ENCODE assay signal across 2 cellular contexts in genomic region chr7:31336202-31337035, GRCh38.
TF ChIP-seq lines count a peak whose summit lies in the region.

No MANE protein-coding gene starts in this region.

TF ChIP-seq in H1, 55 proteins besides CTCF, POLR2A, EP300 and RAD21 (continues in another document):
- no peak for TF ChIP-seq CTBP2 (IDR thresholded peaks at IDR 0.05; ENCODE audit: borderline replicate concordance, insufficient read depth, insufficient read length, low read length)
- no peak for TF ChIP-seq CHD1 (IDR thresholded peaks at IDR 0.05; ENCODE audit: low read depth, low read length)
- TF ChIP-seq POU5F1 (IDR thresholded peaks at IDR 0.05; ENCODE audit: low read depth, low read length): no peak
- TF ChIP-seq HDAC6 (IDR thresholded peaks at IDR 0.05; ENCODE audit: low read depth, low read length): no peak
- TF ChIP-seq BACH1 (IDR thresholded peaks at IDR 0.05; ENCODE audit: low read length): no peak
- TF ChIP-seq NANOG (IDR thresholded peaks at IDR 0.05; ENCODE audit: insufficient read depth, low read depth, low read length, poor library complexity, severe bottlenecking): no peak
- TF ChIP-seq HDAC2 (IDR thresholded peaks at IDR 0.05; ENCODE audit: borderline replicate concordance in 1 of 2, low read depth in 2 of 2, low read length in 2 of 2): 0 out of 4 replicates have a peak, but pooled peaks of 1 of the 2 experiments have one; percentile 49
- no peak; the same call in 1 of the 2 replicates for TF ChIP-seq MAX (IDR thresholded peaks at IDR 0.05)
- no peak for TF ChIP-seq TAF7 (optimal IDR thresholded peaks at IDR 0.05; ENCODE audit: borderline replicate concordance, low read depth, low read length)
- no peak for TF ChIP-seq CEBPB (IDR thresholded peaks at IDR 0.05; ENCODE audit: low read depth, low read length)
- TF ChIP-seq SP1 (IDR thresholded peaks at IDR 0.05; ENCODE audit: low read depth, low read length): no peak
- TF ChIP-seq POLR2AphosphoS5 (IDR thresholded peaks at IDR 0.05; ENCODE audit: low read depth, low read length): no peak
- no peak for TF ChIP-seq TBP (IDR thresholded peaks at IDR 0.05; ENCODE audit: low read depth, low read length)
- TF ChIP-seq JUND (IDR thresholded peaks at IDR 0.05; ENCODE audit: low read length): no peak
- peak; percentile 74; the same call in 1 of the 2 replicates for TF ChIP-seq GABPA (IDR thresholded peaks at IDR 0.05; ENCODE audit: borderline replicate concordance, insufficient read depth, low read length)
- TF ChIP-seq MAFK (IDR thresholded peaks at IDR 0.05; ENCODE audit: low read depth, low read length): no peak
- no peak for TF ChIP-seq GTF2F1 (IDR thresholded peaks at IDR 0.05; ENCODE audit: borderline replicate concordance, low read depth, low read length)
- TF ChIP-seq CBX5 (IDR thresholded peaks at IDR 0.05; ENCODE audit: low read depth, low read length): no peak
- TF ChIP-seq CBX8 (IDR thresholded peaks at IDR 0.05; ENCODE audit: borderline replicate concordance, low read depth, low read length): no peak
- no peak for TF ChIP-seq SIX5 (IDR thresholded peaks at IDR 0.05; ENCODE audit: low read depth, low read length)
- no peak for TF ChIP-seq SIRT6 (IDR thresholded peaks at IDR 0.05; ENCODE audit: low read length)
- no peak for TF ChIP-seq KDM5A (IDR thresholded peaks at IDR 0.05; ENCODE audit: low read length)

TF ChIP-seq in HepG2, 621 proteins besides CTCF, POLR2A, EP300 and RAD21:
- no peak for TF ChIP-seq ZNF446 (CRISPR knock-in tag; IDR thresholded peaks at IDR 0.05)
- TF ChIP-seq PITX1 (CRISPR knock-in tag; IDR thresholded peaks at IDR 0.05): no peak
- no peak for TF ChIP-seq SIN3B (IDR thresholded peaks at IDR 0.05; ENCODE audit: low read length)
- no peak for TF ChIP-seq CENPBD1 (CRISPR knock-in tag; IDR thresholded peaks at IDR 0.05; ENCODE audit: borderline replicate concordance, low read depth)
- no peak for TF ChIP-seq ZNF354B (CRISPR knock-in tag; IDR thresholded peaks at IDR 0.05)
- no peak for TF ChIP-seq ZNF784 (CRISPR knock-in tag; IDR thresholded peaks at IDR 0.05; ENCODE audit: borderline replicate concordance)
- TF ChIP-seq ZC3H4 (CRISPR knock-in tag; IDR thresholded peaks at IDR 0.05; ENCODE audit: borderline replicate concordance): no peak
- no peak for TF ChIP-seq MYPOP (CRISPR knock-in tag; IDR thresholded peaks at IDR 0.05)
- TF ChIP-seq ZNF580 (CRISPR knock-in tag; IDR thresholded peaks at IDR 0.05; ENCODE audit: borderline replicate concordance, low read depth): no peak
- TF ChIP-seq ZNF142 (CRISPR knock-in tag; IDR thresholded peaks at IDR 0.05): no peak
- no peak for TF ChIP-seq MAF1 (CRISPR knock-in tag; IDR thresholded peaks at IDR 0.05; ENCODE audit: borderline replicate concordance)
- TF ChIP-seq ERF (CRISPR knock-in tag; IDR thresholded peaks at IDR 0.05): no peak
- no peak for TF ChIP-seq RARA (CRISPR knock-in tag; IDR thresholded peaks at IDR 0.05)
- TF ChIP-seq SNAPC4 (CRISPR knock-in tag; IDR thresholded peaks at IDR 0.05): no peak
- TF ChIP-seq CEBPG (CRISPR knock-in tag; IDR thresholded peaks at IDR 0.05): no peak
- TF ChIP-seq RFX5 (IDR thresholded peaks at IDR 0.05; ENCODE audit: low read depth, low read length): no peak
- TF ChIP-seq ZNF776 (CRISPR knock-in tag; IDR thresholded peaks at IDR 0.05): no peak
